ENCODE assay signal across 15 cellular contexts in the genomic region with DNA sequence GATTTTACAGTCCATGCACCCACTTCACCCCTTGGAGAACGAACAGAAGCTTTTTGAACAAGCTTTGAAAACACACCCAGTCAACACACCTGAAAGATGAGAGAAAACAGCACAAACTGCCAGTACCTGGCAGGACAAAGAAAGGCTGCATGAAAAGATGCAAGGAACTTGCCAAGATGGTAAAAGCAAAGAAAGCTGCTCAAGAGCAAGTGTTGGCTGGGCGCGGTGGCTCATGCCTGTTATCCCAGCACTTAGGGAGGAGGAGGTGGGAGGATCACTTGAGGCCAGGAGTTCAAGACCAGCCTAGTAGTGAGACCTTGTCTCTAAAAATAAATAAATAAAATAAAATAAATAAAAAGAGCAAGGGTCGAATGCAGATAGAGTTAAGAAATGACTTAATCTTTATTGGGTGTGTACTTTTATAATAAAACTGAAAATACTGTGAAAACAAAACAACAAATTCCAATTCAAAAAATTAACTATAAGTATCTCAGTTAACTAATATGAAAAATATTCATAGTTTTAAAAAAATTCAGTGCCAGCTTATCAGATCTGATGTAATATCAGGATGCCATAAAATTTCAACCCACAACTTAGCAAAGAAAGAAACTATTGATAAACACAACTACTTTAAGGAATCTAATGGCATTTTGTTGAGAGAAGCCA. TPM values are rescaled to one million over a fixed set of nuclear protein-coding genes. Genes with fewer than 3 reads are reported as not detected.
DNase-seq lines count a peak whose midpoint lies in the region; ATAC-seq, FAIRE-seq and TF ChIP-seq lines count a peak whose summit lies in the region.
"Had no signal": no experiment of that assay in that cellular context is flagged by ENCODE, and none has a peak within 500 bp of the region (broad histone marks: within the 10 kb centered on the region; RNA-seq: fewer than 3 reads in every experiment).

No MANE protein-coding gene starts in this region.

- peak; percentile 29 for FAIRE-seq in A204.1 (lab: Jason Lieb, UNC)
- FAIRE-seq: GM19239 had no signal

- in situ Hi-C loops in G401 (cut with HindIII; ENCODE audit: low sequenced_read_pairs) = no loop called here

- TF ChIP-seq CTCF in brain (conservative IDR thresholded peaks at IDR 0.05) = no peak
- TF ChIP-seq CTCF in mesothelial cell of epicardium (IDR thresholded peaks at IDR 0.05; ENCODE audit: unreplicated experiment) = no peak
- no peak for TF ChIP-seq CTCF in GM10266 (IDR thresholded peaks at IDR 0.05; ENCODE audit: control insufficient read depth, insufficient read depth, low read depth, missing control alignments)

- DNase-seq in G401 (ENCODE audit: low spot score) (peak; percentile 43), mesothelial cell of epicardium (ENCODE audit: low spot score in 2 of 2, unreplicated experiment in 2 of 2) (no peak), GM10266 (ENCODE audit: extremely low spot score) (no peak), SW480 (ENCODE audit: low spot score) (no peak)
- DNase-seq: Caco-2, DMS153, HCEC 1CT, KBM-7, NCI-H1417 treated with DMSO at 0.1 percent for 48 hours, NCI-H1930, NCI-H510A had no signal

- peaks cover 52% of the 10 kb centered on the region for H3K4me1 Mint-ChIP-seq in brain
- peaks cover 8% of the 10 kb centered on the region for H3K4me1 Mint-ChIP-seq in mesothelial cell of epicardium

- H3K36me3 Mint-ChIP-seq in brain = peaks cover 16% of the 10 kb centered on the region
- H3K36me3 Mint-ChIP-seq in mesothelial cell of epicardium = no peaks in the 10 kb centered on the region

- H3K4me3 Mint-ChIP-seq in brain (no peak overlapping the region), mesothelial cell of epicardium (no peak overlapping the region)

- ATAC-seq in GM21447 (IDR thresholded peaks at IDR 0.05; ENCODE audit: unreplicated experiment) = no peak

- no peaks in the 10 kb centered on the region for H3K27me3 Mint-ChIP-seq in brain
- H3K27me3 Mint-ChIP-seq in mesothelial cell of epicardium (ENCODE audit: low read depth) = no peaks in the 10 kb centered on the region

- H3K9me3 Mint-ChIP-seq in brain (no peaks in the 10 kb centered on the region), mesothelial cell of epicardium (no peaks in the 10 kb centered on the region)

- peak overlapping the region in 3 of 5 experiments; percentile 5 to 27 (median 7) for H3K27ac Mint-ChIP-seq in brain
- H3K27ac Mint-ChIP-seq in mesothelial cell of epicardium = peak overlapping the region; percentile 3

RNA-seq across cellular contexts. Expression of gene HECTD4, which starts 59.2 kb away (rescaled TPM):
- 4.6 and 5.7 TPM in 2 replicates for total RNA-seq in G401 (2014; rRNA removed; shearing (Covaris generic))
- polyA plus RNA-seq in brain (ENCODE audit: insufficient read depth, low read depth, low replicate concordance) = 43.0 TPM
- total RNA-seq in mesothelial cell of epicardium = 75.4 to 89.8 TPM (median 77.3 TPM) in 3 replicates

Comparison
In these comparisons a context has a peak if more than half of its experiments do, and no peak if none do; other contexts are left out.
1. RNA of gene HECTD4, which starts 59.2 kb away (total RNA-seq): 75.4 to 89.8 TPM in mesothelial cell of epicardium; 4.6 to 5.7 TPM in G401; every median in the first group is over 10 times any median in the second.